In the genomic region with DNA sequence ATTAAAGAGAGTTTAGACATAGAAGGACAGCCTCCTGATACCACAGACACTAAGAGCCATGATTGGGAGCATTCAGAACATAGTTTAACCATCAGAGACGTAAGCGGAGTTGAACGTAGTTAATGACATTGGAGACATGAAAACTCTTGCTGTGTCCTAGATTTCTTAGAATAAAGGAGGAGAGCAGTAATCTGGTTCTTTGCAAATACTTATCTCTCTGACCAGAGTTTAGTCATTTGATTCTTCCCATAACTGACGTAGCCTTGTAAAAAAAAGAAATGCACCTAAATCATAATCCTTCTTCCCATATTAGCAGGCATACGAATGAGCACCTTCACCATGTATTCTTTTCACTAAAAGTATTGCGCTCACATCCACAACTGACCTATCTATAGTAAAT, we compare ENCODE assay signal across 23 cellular contexts.
"Had no signal": no experiment of that assay in that cellular context is flagged by ENCODE, and none has a peak within 500 bp of the region (broad histone marks: within the 10 kb centered on the region; RNA-seq: fewer than 3 reads in every experiment).

No MANE protein-coding gene starts in this region.

- H3K4me3 Mint-ChIP-seq: dendritic cell treated with granulocyte-macrophage colony-stimulating factor and Interleukin-4, amounts not matched to agents 40 ng/mL and 50 ng/mL, for 4 days; effector memory CD8-positive, alpha-beta T cell; endodermal cell; mesothelial cell of epicardium; naive B cell had no signal

- H3K9me3 ChIP-seq: gastrocnemius medialis, lower lobe of right lung had no signal

- H3K27ac ChIP-seq: epithelial cell of prostate, esophagus squamous epithelium, gastrocnemius medialis, heart right ventricle, left lung, lower lobe of right lung had no signal

- H3K27me3 ChIP-seq: esophagus squamous epithelium, gastrocnemius medialis, heart right ventricle, left lung had no signal

- H3K36me3 Mint-ChIP-seq: mesothelial cell of epicardium, naive B cell had no signal

- H3K27ac Mint-ChIP-seq: dendritic cell treated with granulocyte-macrophage colony-stimulating factor and Interleukin-4, amounts not matched to agents 40 ng/mL and 50 ng/mL, for 4 days; effector memory CD8-positive, alpha-beta T cell; endodermal cell; mesothelial cell of epicardium; naive B cell had no signal

- DNase-seq: cortex of kidney; effector CD8-positive, alpha-beta T cell; effector memory CD8-positive, alpha-beta T cell; endodermal cell; erythroblast; esophagus squamous epithelium; foreskin fibroblast; foreskin melanocyte; gastrocnemius medialis; glutamatergic neuron; head of caudate nucleus; heart right ventricle; hippocampal formation; left cardiac atrium; left lung; left ventricle myocardium superior; lower lobe of right lung; mesenchymal stem cell; mucosa of descending colon; naive B cell had no signal

- H3K36me3 ChIP-seq: esophagus squamous epithelium, gastrocnemius medialis, heart right ventricle, left lung, lower lobe of right lung had no signal

- H3K4me1 Mint-ChIP-seq: endodermal cell, naive B cell had no signal

- H3K4me1 ChIP-seq: esophagus squamous epithelium, gastrocnemius medialis, heart right ventricle, left lung, lower lobe of right lung had no signal

- H3K4me3 ChIP-seq: esophagus squamous epithelium, gastrocnemius medialis, heart right ventricle, left lung, lower lobe of right lung, mucosa of descending colon had no signal

- H3K27me3 Mint-ChIP-seq: dendritic cell treated with granulocyte-macrophage colony-stimulating factor and Interleukin-4, amounts not matched to agents 40 ng/mL and 50 ng/mL, for 4 days; effector memory CD8-positive, alpha-beta T cell; naive B cell had no signal
